In the genomic region with DNA sequence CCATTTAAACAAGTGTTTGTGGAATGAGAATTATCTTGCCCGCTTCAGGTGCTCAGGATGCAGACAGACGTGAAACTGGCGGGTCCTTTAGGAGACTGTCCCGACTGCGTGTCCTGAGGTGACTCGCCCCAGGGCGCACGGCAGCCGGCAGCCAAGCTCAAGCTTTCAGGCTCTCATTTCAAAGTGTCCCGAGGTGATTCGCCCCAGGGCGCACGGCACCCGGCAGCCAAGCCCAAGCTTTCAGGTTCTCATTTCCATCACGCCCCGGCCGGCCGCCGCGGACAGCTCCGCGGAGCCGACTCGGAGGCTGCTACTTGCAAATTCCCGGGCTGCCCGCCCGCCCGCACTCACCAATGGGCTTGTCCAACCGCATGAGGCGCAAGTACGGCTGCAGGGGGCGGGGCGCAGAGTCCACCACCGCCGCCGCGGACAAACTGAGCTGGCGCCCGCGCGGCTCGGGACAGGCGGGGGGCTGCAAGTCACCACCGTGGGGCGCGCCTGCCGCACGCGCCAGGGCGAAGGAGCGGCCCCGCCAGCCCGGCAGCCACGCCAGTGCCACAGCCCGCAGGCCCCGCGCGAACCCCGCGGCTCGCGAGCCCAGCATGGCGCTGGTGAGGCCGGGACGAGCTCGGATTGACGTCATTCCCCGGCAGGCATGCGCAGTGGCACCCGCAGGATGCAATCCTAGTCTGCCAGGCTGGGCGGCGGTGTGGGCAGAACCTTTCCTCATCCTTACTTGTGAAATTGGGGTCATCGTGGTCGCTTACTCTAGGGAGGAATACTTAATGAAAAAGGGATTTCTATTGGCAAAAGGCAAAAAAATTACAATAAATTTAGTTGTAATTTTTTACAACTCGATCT, we compare ENCODE assay signal across 8 cellular contexts. TPM values are rescaled to one million over a fixed set of nuclear protein-coding genes. Genes with fewer than 3 reads are reported as not detected.
DNase-seq lines count a peak whose midpoint lies in the region; ATAC-seq and TF ChIP-seq lines count a peak whose summit lies in the region.

A gene with protein sequence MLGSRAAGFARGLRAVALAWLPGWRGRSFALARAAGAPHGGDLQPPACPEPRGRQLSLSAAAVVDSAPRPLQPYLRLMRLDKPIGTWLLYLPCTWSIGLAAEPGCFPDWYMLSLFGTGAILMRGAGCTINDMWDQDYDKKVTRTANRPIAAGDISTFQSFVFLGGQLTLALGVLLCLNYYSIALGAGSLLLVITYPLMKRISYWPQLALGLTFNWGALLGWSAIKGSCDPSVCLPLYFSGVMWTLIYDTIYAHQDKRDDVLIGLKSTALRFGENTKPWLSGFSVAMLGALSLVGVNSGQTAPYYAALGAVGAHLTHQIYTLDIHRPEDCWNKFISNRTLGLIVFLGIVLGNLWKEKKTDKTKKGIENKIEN (minus strand): TSS at position 638 of the 861 bp plus-strand sequence. CDS start 34 bp downstream, at position 604.

- H3K27ac ChIP-seq in Panc1 (ENCODE audit: low read length) (peak within 1 kb of the TSS; percentile 98), esophagus muscularis mucosa (replicated peaks in 1 of 4) (peak within 1 kb of the TSS; percentile 91 to 98 (median 96))

- intact Hi-C loops in Panc1 (cut with micrococcal nuclease; ENCODE audit: unreplicated experiment) (no loop called here), esophagus muscularis mucosa (cut with DNase I) (loop anchor here (5.0 to 10.0 kb wide), 5 partner anchors 170 to 822 kb away; a partner anchor contains a TSS)

- H3K4me3 ChIP-seq in Panc1 (ENCODE audit: low read depth in 2 of 2, low read length in 2 of 2) (peak within 1 kb of the TSS; percentile 61 to 85), esophagus muscularis mucosa (peak within 1 kb of the TSS; percentile 78 to 89 (median 86))

- TF ChIP-seq RAD21 in Ishikawa (IDR thresholded peaks at IDR 0.05; ENCODE audit: low read depth) = no peak

- BruUV-seq in Panc1 (replicated peaks; lab: Mats Ljungman, UMichigan) = no TSS peak

- no peaks in the 10 kb centered on the region for H3K27me3 ChIP-seq in Panc1 (ENCODE audit: control insufficient read depth, insufficient read depth, low read length)
- no peaks in the 10 kb centered on the region for H3K27me3 ChIP-seq in esophagus muscularis mucosa

- peak; percentile 82 for ATAC-seq in GM21576 (IDR thresholded peaks at IDR 0.05; ENCODE audit: unreplicated experiment)
- ATAC-seq in Panc1 = peak; percentile 94

- H3K9me3 ChIP-seq in Panc1 (ENCODE audit: control insufficient read depth, insufficient read depth, low read depth, low read length) (no peaks in the 10 kb centered on the region), esophagus muscularis mucosa (no peaks in the 10 kb centered on the region)

- H3K36me3 ChIP-seq in Panc1 (ENCODE audit: control insufficient read depth, insufficient read depth, low read length) = no peaks in the 10 kb centered on the region; the same call in 1 of the 2 replicates
- H3K36me3 ChIP-seq in esophagus muscularis mucosa = no peaks in the 10 kb centered on the region

- POLR2A ChIA-PET in Panc1 (lab: Charles Lee) = interaction anchor here (0.7 kb wide), 2 partner anchors 12 to 360 kb away, joined by 3 read pairs; no protein-coding TSS in a partner anchor

- peak; percentile 13; the same call in 1 of the 2 replicates for TF ChIP-seq EP300 in Ishikawa (IDR thresholded peaks at IDR 0.05; ENCODE audit: borderline replicate concordance)
- TF ChIP-seq EP300 in esophagus muscularis mucosa (IDR thresholded peaks at IDR 0.05) = no peak

- peaks cover 32% of the 10 kb centered on the region for H3K4me1 ChIP-seq in Panc1 (ENCODE audit: control insufficient read depth, insufficient read depth, low read length)
- peaks cover 13 to 21% (median 15%) of the 10 kb centered on the region in 4 donors for H3K4me1 ChIP-seq in esophagus muscularis mucosa

- CTCF ChIA-PET in Panc1 (lab: Charles Lee) = interaction anchor here (0.7 to 1.0 kb wide), 2 partner anchors 12 to 174 kb away, joined by 3 to 5 read pairs; no protein-coding TSS in a partner anchor

- TF ChIP-seq CTCF in Panc1 (IDR thresholded peaks at IDR 0.05) (peak; percentile 51), esophagus muscularis mucosa (IDR thresholded peaks at IDR 0.05) (peak; percentile 27 to 46 (median 44))

- TF ChIP-seq POLR2A in esophagus muscularis mucosa (IDR thresholded peaks at IDR 0.05; ENCODE audit: low read depth) = peak; percentile 23

- in situ Hi-C loops in Panc1 (cut with HindIII; ENCODE audit: low pct_unique_long_range_greater_than_20kb, low sequenced_read_pairs) = no loop called here

- WGBS in esophagus muscularis mucosa = under 1% methylated on average over 23 of the region's 75 CpGs

- DNase-seq in DMS53 treated with DMSO at 0.1 percent for 48 hours (lab: John Stamatoyannopoulos, UW; ENCODE audit: unreplicated experiment) (peak; percentile 75), Panc1 (ENCODE audit: low read depth, low spot score) (peak; percentile 60), esophagus muscularis mucosa (ENCODE audit: extremely low spot score) (peak; percentile 98), myocyte (ENCODE audit: low read depth) (peak; percentile 95)
- DNase-seq in activated T-cell treated with anti-CD3 and anti-CD28 coated beads, Interleukin-2, amount 50 U/mL, for 48 hours = peak; percentile 96
- peak; percentile 82 to 92 for DNase-seq in stimulated activated CD8-positive, alpha-beta memory T cell treated with anti-CD3 and anti-CD28 coated beads, Interleukin-7, amount 100 ng/mL, for 48 hours (ENCODE audit: extremely low read depth in 1 of 2, low read depth in 1 of 2)

TF ChIP-seq in Ishikawa, 13 proteins besides CTCF, POLR2A, EP300 and RAD21:
- TF ChIP-seq CREB1 (IDR thresholded peaks at IDR 0.05; ENCODE audit: low read depth) (peak; percentile 40; the same call in 1 of the 2 replicates), TAF1 (IDR thresholded peaks at IDR 0.05; ENCODE audit: low read depth) (peak; percentile 57; the same call in 1 of the 2 replicates), CEBPB (IDR thresholded peaks at IDR 0.05) (no peak), FOXM1 (IDR thresholded peaks at IDR 0.05; ENCODE audit: borderline replicate concordance, low read depth) (0 out of 2 replicates have a peak, but pooled peaks have one; percentile 10), TCF12 (IDR thresholded peaks at IDR 0.05; ENCODE audit: low read depth) (no peak), YY1 (IDR thresholded peaks at IDR 0.05; ENCODE audit: low read depth) (peak; percentile 82), TEAD4 (IDR thresholded peaks at IDR 0.05) (peak; percentile 36), ZBTB7A (IDR thresholded peaks at IDR 0.05; ENCODE audit: low read depth) (no peak), EGR1 (IDR thresholded peaks at IDR 0.05) (no peak), NFIC (IDR thresholded peaks at IDR 0.05) (peak; percentile 25; the same call in 1 of the 2 replicates)
- TF ChIP-seq, protein P1, sequence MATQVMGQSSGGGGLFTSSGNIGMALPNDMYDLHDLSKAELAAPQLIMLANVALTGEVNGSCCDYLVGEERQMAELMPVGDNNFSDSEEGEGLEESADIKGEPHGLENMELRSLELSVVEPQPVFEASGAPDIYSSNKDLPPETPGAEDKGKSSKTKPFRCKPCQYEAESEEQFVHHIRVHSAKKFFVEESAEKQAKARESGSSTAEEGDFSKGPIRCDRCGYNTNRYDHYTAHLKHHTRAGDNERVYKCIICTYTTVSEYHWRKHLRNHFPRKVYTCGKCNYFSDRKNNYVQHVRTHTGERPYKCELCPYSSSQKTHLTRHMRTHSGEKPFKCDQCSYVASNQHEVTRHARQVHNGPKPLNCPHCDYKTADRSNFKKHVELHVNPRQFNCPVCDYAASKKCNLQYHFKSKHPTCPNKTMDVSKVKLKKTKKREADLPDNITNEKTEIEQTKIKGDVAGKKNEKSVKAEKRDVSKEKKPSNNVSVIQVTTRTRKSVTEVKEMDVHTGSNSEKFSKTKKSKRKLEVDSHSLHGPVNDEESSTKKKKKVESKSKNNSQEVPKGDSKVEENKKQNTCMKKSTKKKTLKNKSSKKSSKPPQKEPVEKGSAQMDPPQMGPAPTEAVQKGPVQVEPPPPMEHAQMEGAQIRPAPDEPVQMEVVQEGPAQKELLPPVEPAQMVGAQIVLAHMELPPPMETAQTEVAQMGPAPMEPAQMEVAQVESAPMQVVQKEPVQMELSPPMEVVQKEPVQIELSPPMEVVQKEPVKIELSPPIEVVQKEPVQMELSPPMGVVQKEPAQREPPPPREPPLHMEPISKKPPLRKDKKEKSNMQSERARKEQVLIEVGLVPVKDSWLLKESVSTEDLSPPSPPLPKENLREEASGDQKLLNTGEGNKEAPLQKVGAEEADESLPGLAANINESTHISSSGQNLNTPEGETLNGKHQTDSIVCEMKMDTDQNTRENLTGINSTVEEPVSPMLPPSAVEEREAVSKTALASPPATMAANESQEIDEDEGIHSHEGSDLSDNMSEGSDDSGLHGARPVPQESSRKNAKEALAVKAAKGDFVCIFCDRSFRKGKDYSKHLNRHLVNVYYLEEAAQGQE (IDR thresholded peaks at IDR 0.05; ENCODE audit: low read depth) = peak; percentile 64
- TF ChIP-seq, protein P2, sequence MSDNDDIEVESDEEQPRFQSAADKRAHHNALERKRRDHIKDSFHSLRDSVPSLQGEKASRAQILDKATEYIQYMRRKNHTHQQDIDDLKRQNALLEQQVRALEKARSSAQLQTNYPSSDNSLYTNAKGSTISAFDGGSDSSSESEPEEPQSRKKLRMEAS (IDR thresholded peaks at IDR 0.05) = peak; percentile 82
- TF ChIP-seq, protein P3, sequence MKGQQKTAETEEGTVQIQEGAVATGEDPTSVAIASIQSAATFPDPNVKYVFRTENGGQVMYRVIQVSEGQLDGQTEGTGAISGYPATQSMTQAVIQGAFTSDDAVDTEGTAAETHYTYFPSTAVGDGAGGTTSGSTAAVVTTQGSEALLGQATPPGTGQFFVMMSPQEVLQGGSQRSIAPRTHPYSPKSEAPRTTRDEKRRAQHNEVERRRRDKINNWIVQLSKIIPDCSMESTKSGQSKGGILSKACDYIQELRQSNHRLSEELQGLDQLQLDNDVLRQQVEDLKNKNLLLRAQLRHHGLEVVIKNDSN (IDR thresholded peaks at IDR 0.05) = no peak
TF ChIP-seq in Ishikawa: peak in this region for 8.

RNA-seq across cellular contexts. Expression of the gene that starts here (rescaled TPM):
- 28.1 TPM for total RNA-seq in Panc1 (2021; ENCODE audit: unreplicated experiment)
- polyA plus RNA-seq in Panc1 (2012; ENCODE audit: insufficient read length) = 16.7 TPM
- total RNA-seq in esophagus muscularis mucosa = 1 to 10 TPM; 4.6 to 6.5 (median 5.4) TPM
- 13.8 and 15.1 TPM in 2 replicates for total RNA-seq in myocyte
- 6.6 TPM for polyA plus RNA-seq in myocyte (2012)

Comparison
In these comparisons a context has a peak if more than half of its experiments do, and no peak if none do; other contexts are left out.
1. Peak in every context shown above with its lines: DNase-seq, ATAC-seq, H3K4me3 ChIP-seq and H3K27ac ChIP-seq.